In the genomic region with DNA sequence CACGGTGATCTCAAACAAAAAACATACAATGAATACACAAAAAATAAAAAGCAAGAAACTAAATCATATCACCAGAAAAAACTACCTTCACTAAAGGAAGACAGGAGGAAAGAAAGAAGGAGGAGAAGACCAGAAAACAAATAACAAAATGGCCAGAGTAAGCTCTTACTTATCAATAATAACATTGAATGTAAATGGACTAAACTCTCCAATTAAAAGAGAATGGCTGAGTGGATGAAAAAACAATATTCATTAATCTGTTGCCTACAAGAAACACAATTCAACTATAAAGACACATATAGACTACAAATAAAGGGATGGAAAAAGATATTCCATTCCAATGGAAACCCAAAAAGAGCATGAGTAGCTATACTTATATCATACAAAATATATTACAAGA, we compare ENCODE assay signal across 28 cellular contexts.
"Had no signal": no experiment of that assay in that cellular context is flagged by ENCODE, and none has a peak within 500 bp of the region (broad histone marks: within the 10 kb centered on the region; RNA-seq: fewer than 3 reads in every experiment).

No MANE protein-coding gene starts in this region.

- FAIRE-seq: urothelium cell line had no signal

- H3K27me3 Mint-ChIP-seq: stimulated activated memory B cell treated with anti-CD40 and anti-IgM and Interleukin-4, amounts not matched to agents 10 μg/mL and 1 μg/mL and 100 μg/mL, for 72 hours; stimulated activated naive B cell treated with anti-CD40 and anti-IgM and Interleukin-4, amounts not matched to agents 10 μg/mL and 1 μg/mL and 100 μg/mL, for 72 hours; stimulated activated naive CD8-positive, alpha-beta T cell treated with anti-CD3 and anti-CD28 coated beads, Interleukin-15, amount 100 ng/mL, for 72 hours; stimulated activated naive CD8-positive, alpha-beta T cell treated with anti-CD3 and anti-CD28 coated beads, Interleukin-15, Interleukin-2, amounts not matched to agents 100 ng/mL and 50 ng/mL, for 24 hours; type B pancreatic cell had no signal

- ATAC-seq: stimulated activated effector memory CD8-positive, alpha-beta T cell treated with anti-CD3 and anti-CD28 coated beads, Interleukin-12 subunit alpha, Interleukin-12 subunit beta, amount 100 ng/mL, for 72 hours; stimulated activated memory B cell treated with anti-CD40 and anti-IgM and Interleukin-4, amounts not matched to agents 10 μg/mL and 1 μg/mL and 100 μg/mL, for 72 hours; stimulated activated naive B cell treated with anti-CD40 and anti-IgM and Interleukin-4, amounts not matched to agents 10 μg/mL and 1 μg/mL and 100 μg/mL, for 72 hours; stimulated activated naive CD8-positive, alpha-beta T cell treated with anti-CD3 and anti-CD28 coated beads, Interleukin-15, amount 100 ng/mL, for 72 hours; stimulated activated naive CD8-positive, alpha-beta T cell treated with anti-CD3 and anti-CD28 coated beads, Interleukin-15, Interleukin-2, amounts not matched to agents 100 U/mL and 50 U/mL, for 24 hours; upper lobe of right lung had no signal

- H3K27me3 ChIP-seq: stomach, suprapubic skin, testis, thyroid gland, tibial nerve, transverse colon, upper lobe of left lung, upper lobe of right lung, uterus, vagina had no signal

- H3K4me3 ChIP-seq: stomach, suprapubic skin, testis, thoracic aorta, thyroid gland, tibial nerve, transverse colon, upper lobe of left lung, upper lobe of right lung, uterus, vagina had no signal

- H3K9me3 ChIP-seq: testis, thyroid gland, upper lobe of right lung, vagina had no signal

- H3K27ac Mint-ChIP-seq: stimulated activated effector memory CD8-positive, alpha-beta T cell treated with anti-CD3 and anti-CD28 coated beads, Interleukin-12 subunit alpha, Interleukin-12 subunit beta, amount 100 ng/mL, for 72 hours; stimulated activated memory B cell treated with anti-CD40 and anti-IgM and Interleukin-4, amounts not matched to agents 10 μg/mL and 1 μg/mL and 100 μg/mL, for 72 hours; stimulated activated naive B cell treated with anti-CD40 and anti-IgM and Interleukin-4, amounts not matched to agents 10 μg/mL and 1 μg/mL and 100 μg/mL, for 72 hours; stimulated activated naive CD8-positive, alpha-beta T cell treated with anti-CD3 and anti-CD28 coated beads, Interleukin-15, amount 100 ng/mL, for 72 hours; stimulated activated naive CD8-positive, alpha-beta T cell treated with anti-CD3 and anti-CD28 coated beads, Interleukin-15, Interleukin-2, amounts not matched to agents 100 ng/mL and 50 ng/mL, for 24 hours; type B pancreatic cell had no signal

- H3K36me3 Mint-ChIP-seq: stimulated activated effector memory CD8-positive, alpha-beta T cell treated with anti-CD3 and anti-CD28 coated beads, Interleukin-12 subunit alpha, Interleukin-12 subunit beta, amount 100 ng/mL, for 72 hours; type B pancreatic cell had no signal

- H3K27ac ChIP-seq: stomach, suprapubic skin, testis, thoracic aorta, thyroid gland, tibial nerve, transverse colon, upper lobe of left lung, upper lobe of right lung, uterus, vagina had no signal

- H3K4me1 Mint-ChIP-seq: stimulated activated effector memory CD8-positive, alpha-beta T cell treated with anti-CD3 and anti-CD28 coated beads, Interleukin-12 subunit alpha, Interleukin-12 subunit beta, amount 100 ng/mL, for 72 hours; stimulated activated memory B cell treated with anti-CD40 and anti-IgM and Interleukin-4, amounts not matched to agents 10 μg/mL and 1 μg/mL and 100 μg/mL, for 72 hours; stimulated activated naive B cell treated with anti-CD40 and anti-IgM and Interleukin-4, amounts not matched to agents 10 μg/mL and 1 μg/mL and 100 μg/mL, for 72 hours; stimulated activated naive CD8-positive, alpha-beta T cell treated with anti-CD3 and anti-CD28 coated beads, Interleukin-15, amount 100 ng/mL, for 72 hours had no signal

- H3K4me3 Mint-ChIP-seq: stimulated activated effector memory CD8-positive, alpha-beta T cell treated with anti-CD3 and anti-CD28 coated beads, Interleukin-12 subunit alpha, Interleukin-12 subunit beta, amount 100 ng/mL, for 72 hours; stimulated activated memory B cell treated with anti-CD40 and anti-IgM and Interleukin-4, amounts not matched to agents 10 μg/mL and 1 μg/mL and 100 μg/mL, for 72 hours; stimulated activated naive B cell treated with anti-CD40 and anti-IgM and Interleukin-4, amounts not matched to agents 10 μg/mL and 1 μg/mL and 100 μg/mL, for 72 hours; stimulated activated naive CD8-positive, alpha-beta T cell treated with anti-CD3 and anti-CD28 coated beads, Interleukin-15, amount 100 ng/mL, for 72 hours; stimulated activated naive CD8-positive, alpha-beta T cell treated with anti-CD3 and anti-CD28 coated beads, Interleukin-15, Interleukin-2, amounts not matched to agents 100 ng/mL and 50 ng/mL, for 24 hours; type B pancreatic cell had no signal

- DNase-seq: stimulated activated CD4-positive, alpha-beta T cell treated with anti-CD3 and anti-CD28 coated beads, Interleukin-2, amount 100 ng/mL, for 48 hours; stimulated activated CD4-positive, alpha-beta T cell treated with anti-CD3 and anti-CD28 coated beads, Interleukin-4, amount 100 ng/mL, for 1 hour; stimulated activated CD4-positive, alpha-beta T cell treated with anti-CD3 and anti-CD28 coated beads, Interleukin-4, amount 100 ng/mL, for 24 hours; stimulated activated CD4-positive, alpha-beta T cell treated with anti-CD3 and anti-CD28 coated beads, Interleukin-4, amount 100 ng/mL, for 4 hours; stimulated activated CD8-positive, alpha-beta memory T cell treated with anti-CD3 and anti-CD28 coated beads, Interleukin-4, amount 100 ng/mL, for 48 hours; stimulated activated naive B cell treated with anti-CD40 and anti-IgM and Interleukin-4, amounts not matched to agents 10 μg/mL and 1 μg/mL and 100 μg/mL, for 72 hours; stimulated activated naive CD4-positive, alpha-beta T cell; stimulated activated naive CD4-positive, alpha-beta T cell treated with Interleukin-2 at 50 U/mL for 16 hours; stimulated activated naive CD8-positive, alpha-beta T cell treated with anti-CD3 and anti-CD28 coated beads, Interleukin-15, amount 100 ng/mL, for 72 hours; stimulated activated naive CD8-positive, alpha-beta T cell treated with anti-CD3 and anti-CD28 coated beads, Interleukin-15, Interleukin-2, amounts not matched to agents 100 U/mL and 50 U/mL, for 24 hours; stomach; substantia nigra; testis; thyroid gland; transverse colon; trophoblast cell; upper lobe of left lung; upper lobe of right lung; uterus had no signal

- H3K36me3 ChIP-seq: stomach, suprapubic skin, thoracic aorta, thyroid gland, transverse colon, upper lobe of left lung, upper lobe of right lung, vagina had no signal

- H3K9me3 Mint-ChIP-seq: type B pancreatic cell had no signal

- H3K4me1 ChIP-seq: stomach, suprapubic skin, testis, thyroid gland, tibial nerve, transverse colon, upper lobe of left lung, upper lobe of right lung, uterus, vagina had no signal
